ENCODE assay signal across 1 cellular context in the genomic region with DNA sequence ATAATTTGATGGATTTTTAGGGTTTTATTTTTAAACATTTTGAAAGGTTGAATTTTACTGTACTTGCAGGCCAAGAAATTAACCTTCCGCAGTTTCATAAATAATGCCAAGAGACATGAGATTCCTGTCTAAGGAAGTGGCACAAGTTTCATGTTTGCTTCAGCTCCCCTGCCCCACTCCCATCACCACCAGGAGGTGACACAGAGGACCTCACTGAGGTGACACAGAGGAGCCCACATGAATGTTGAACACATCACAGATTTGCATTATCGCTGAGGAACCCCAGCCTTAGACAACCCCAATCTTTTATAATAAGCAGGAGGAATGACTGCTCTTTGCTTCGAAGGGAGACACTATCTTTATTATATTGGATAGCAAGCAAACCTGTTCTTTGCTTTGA.
TF ChIP-seq lines count a peak whose summit lies in the region.

No MANE protein-coding gene starts in this region.

TF ChIP-seq in H1, 55 proteins besides CTCF, POLR2A, EP300 and RAD21:
- TF ChIP-seq BACH1 (IDR thresholded peaks at IDR 0.05; ENCODE audit: low read length) (no peak), CEBPB (IDR thresholded peaks at IDR 0.05; ENCODE audit: low read depth, low read length) (no peak), USF2 (IDR thresholded peaks at IDR 0.05; ENCODE audit: low read length) (no peak), SP1 (IDR thresholded peaks at IDR 0.05; ENCODE audit: low read depth, low read length) (no peak), SAP30 (IDR thresholded peaks at IDR 0.05; ENCODE audit: insufficient read depth, insufficient replicate concordance, low read length) (no peak), CBX5 (IDR thresholded peaks at IDR 0.05; ENCODE audit: low read depth, low read length) (no peak), YY1 (IDR thresholded peaks at IDR 0.05; ENCODE audit: low read depth, low read length) (no peak), SP4 (IDR thresholded peaks at IDR 0.05; ENCODE audit: low read length) (no peak), GTF2F1 (IDR thresholded peaks at IDR 0.05; ENCODE audit: borderline replicate concordance, low read depth, low read length) (no peak), SIRT6 (IDR thresholded peaks at IDR 0.05; ENCODE audit: low read length) (no peak), CHD1 (IDR thresholded peaks at IDR 0.05; ENCODE audit: low read depth, low read length) (no peak), TAF7 (optimal IDR thresholded peaks at IDR 0.05; ENCODE audit: borderline replicate concordance, low read depth, low read length) (no peak)
